Comparison of ENCODE assay signal across 19 cellular contexts in genomic region chr1:92192246-92192645, GRCh38. TPM values are rescaled to one million over a fixed set of nuclear protein-coding genes. Genes with fewer than 3 reads are reported as not detected.
DNase-seq lines count a peak whose midpoint lies in the region; ATAC-seq, FAIRE-seq and TF ChIP-seq lines count a peak whose summit lies in the region.
"Had no signal": no experiment of that assay in that cellular context is flagged by ENCODE, and none has a peak within 500 bp of the region (broad histone marks: within the 10 kb centered on the region; RNA-seq: fewer than 3 reads in every experiment).

No MANE protein-coding gene starts in this region.

- H3K9ac ChIP-seq in K562 (ENCODE audit: insufficient read depth in 1 of 2, low read depth in 2 of 2, low read length in 2 of 2) (no peak overlapping the region; a peak in 1 of 4 replicates), neuronal stem cell (ENCODE audit: low read depth, low read length, poor library complexity) (no peak overlapping the region)
- H3K9ac ChIP-seq: BLaER1 had no signal

- H3K27ac ChIP-seq in K562 (ENCODE audit: extremely low read depth, low read depth, low read length) (no peak overlapping the region), neuronal stem cell (replicated peaks; ENCODE audit: low read length) (no peak overlapping the region)
- no peak overlapping the region for H3K27ac ChIP-seq in CD4-positive, alpha-beta T cell (ENCODE audit: low read depth, low read length)
- H3K27ac ChIP-seq: 22Rv1, A549, BLaER1 had no signal

- no peaks in the 10 kb centered on the region for H3K36me3 Mint-ChIP-seq in CD4-positive, alpha-beta T cell (ENCODE audit: low read depth)
- H3K36me3 Mint-ChIP-seq: CD14-positive monocyte; CD8-positive, alpha-beta T cell had no signal

- TF ChIP-seq RAD21 in K562 (CRISPR knock-in tag; conservative IDR thresholded peaks at IDR 0.05 in 1 of 2, IDR thresholded peaks at IDR 0.05 in 1 of 2) = no peak

- no peak overlapping the region for H2BK15ac ChIP-seq in neuronal stem cell (ENCODE audit: low read length)

- no peak for TF ChIP-seq EP300 in K562 (IDR thresholded peaks at IDR 0.05; ENCODE audit: low read length)

- H3K4me3 Mint-ChIP-seq in CD4-positive, alpha-beta T cell = no peak overlapping the region
- H3K4me3 Mint-ChIP-seq: CD14-positive monocyte; CD8-positive, alpha-beta T cell had no signal

- no peak overlapping the region for H3K14ac ChIP-seq in neuronal stem cell (ENCODE audit: low read length)

- H3K4me1 Mint-ChIP-seq in CD4-positive, alpha-beta T cell (ENCODE audit: low read depth) = no peaks in the 10 kb centered on the region

- no peak overlapping the region for H3K27ac Mint-ChIP-seq in CD4-positive, alpha-beta T cell
- H3K27ac Mint-ChIP-seq: CD8-positive, alpha-beta T cell had no signal

- H2AFZ ChIP-seq in K562 (ENCODE audit: low read depth, low read length) (peak overlapping the region; percentile 8), neuronal stem cell (ENCODE audit: low read length) (peak overlapping the region; percentile 49)

- H3K18ac ChIP-seq in neuronal stem cell (ENCODE audit: low read length) = no peak overlapping the region

- no peaks in the 10 kb centered on the region for H3K36me3 ChIP-seq in K562 (ENCODE audit: control insufficient read depth, insufficient read depth, low read length)
- no peaks in the 10 kb centered on the region for H3K36me3 ChIP-seq in neuronal stem cell (replicated peaks in 1 of 2; ENCODE audit: control insufficient read depth in 2 of 2, insufficient read depth in 2 of 2, low read length in 2 of 2)
- H3K36me3 ChIP-seq: BLaER1 had no signal

- no peaks in the 10 kb centered on the region for H3K79me2 ChIP-seq in K562 (ENCODE audit: control insufficient read depth, insufficient read depth, low read length)

- H2BK120ac ChIP-seq in neuronal stem cell (ENCODE audit: low read depth, low read length) = no peak overlapping the region

- CTCF ChIA-PET in K562 (lab: Yijun Ruan, JAX; ENCODE audit: low intra/inter-chr PET ratio) = no interaction called here
- CTCF ChIA-PET in CD4-positive, alpha-beta T cell (lab: Charles Lee) = no interaction called here

- 13% methylated on average over 9 of the region's 9 CpGs for WGBS in K562 (ENCODE audit: insufficient coverage, low coverage, missing lambda C conversion rate)
- no CpG with 5 or more reads among the region's 9 CpGs for WGBS in neuronal stem cell (ENCODE audit: extremely low coverage in 2 of 2, insufficient read length in 2 of 2, insufficient replicate concordance in 1 of 2), 2 donors

- H2AK5ac ChIP-seq in neuronal stem cell (ENCODE audit: low read depth, low read length) = no peak overlapping the region

- peaks cover 4 to 19% of the 10 kb centered on the region in 2 experiments for H3K27me3 ChIP-seq in K562 (ENCODE audit: control insufficient read depth in 2 of 2, insufficient read depth in 2 of 2, low read length in 2 of 2)
- H3K27me3 ChIP-seq in neuronal stem cell (ENCODE audit: control insufficient read depth in 3 of 3, insufficient read depth in 3 of 3, low read depth in 1 of 3, low read length in 3 of 3) = no peaks in the 10 kb centered on the region
- H3K27me3 ChIP-seq in CD4-positive, alpha-beta T cell (ENCODE audit: control insufficient read depth, insufficient read depth, low read length) = no peaks in the 10 kb centered on the region
- H3K27me3 ChIP-seq: BLaER1 had no signal

- POLR2A ChIA-PET in K562 (lab: Yijun Ruan, JAX) = no interaction called here
- POLR2A ChIA-PET in CD4-positive, alpha-beta T cell (lab: Charles Lee) = no interaction called here

- no peak overlapping the region for H3K23ac ChIP-seq in neuronal stem cell (ENCODE audit: low read depth, low read length, poor library complexity)

- intact Hi-C loops in K562 (cut with micrococcal nuclease) (no loop called here), left colon (cut with DNase I, micrococcal nuclease) (no loop called here)
- intact Hi-C loops in CD4-positive, alpha-beta T cell (cut with DNase I, micrococcal nuclease) = no loop called here

- H4K8ac ChIP-seq in neuronal stem cell (ENCODE audit: low read depth, low read length) = no peak overlapping the region

- ATAC-seq in K562 (peak; percentile 31; the same call in 2 of the 3 replicates), left colon (no peak)
- no peak for ATAC-seq in CD4-positive, alpha-beta T cell (ENCODE audit: poor library complexity)
- ATAC-seq: A549; CD8-positive, alpha-beta T cell; GM12878 had no signal

- no TSS peak for BruUV-seq in K562 (replicated peaks; lab: Mats Ljungman, UMichigan)

- no peaks in the 10 kb centered on the region for H4K20me1 ChIP-seq in K562 (replicated peaks; ENCODE audit: control insufficient read depth, insufficient read depth, low read length)
- H4K20me1 ChIP-seq: BLaER1 had no signal

- no peak overlapping the region for H2BK5ac ChIP-seq in neuronal stem cell (ENCODE audit: low read length)

- peak; percentile 51 for DNase-seq in G401 (ENCODE audit: low spot score)
- DNase-seq in NCI-H82 (lab: John Stamatoyannopoulos, UW) = peak; percentile 87
- DNase-seq in K562 (ENCODE audit: extremely low read depth in 1 of 4, low spot score in 3 of 4) = no peak
- DNase-seq in neuronal stem cell (ENCODE audit: low spot score) = no peak
- no peak for DNase-seq in left colon
- DNase-seq in CD4-positive, alpha-beta T cell = no peak
- DNase-seq in NCI-H1048 (lab: John Stamatoyannopoulos, UW) = no peak
- DNase-seq: AML-193; Calu3; CD8-positive, alpha-beta T cell; DMS79 treated with DMSO at 0.1 percent for 48 hours; HCEC 1CT had no signal

- no peak for FAIRE-seq in K562 (lab: Jason Lieb, UNC)
- FAIRE-seq: A549, GM12878, H54 had no signal

- TF ChIP-seq POLR2A in K562 (conservative IDR thresholded peaks at IDR 0.05) = no peak

- no peak overlapping the region for H2BK12ac ChIP-seq in neuronal stem cell (ENCODE audit: low read length)

- H3K27me3 Mint-ChIP-seq in CD4-positive, alpha-beta T cell = no peaks in the 10 kb centered on the region

- H3K4me1 ChIP-seq in K562 (replicated peaks in 1 of 2; ENCODE audit: control insufficient read depth in 2 of 2, insufficient read depth in 2 of 2, low read length in 2 of 2) = no peaks in the 10 kb centered on the region; a peak in 1 of 5 replicates
- no peaks in the 10 kb centered on the region for H3K4me1 ChIP-seq in neuronal stem cell (ENCODE audit: control insufficient read depth in 2 of 2, insufficient read depth in 1 of 2, low read depth in 1 of 2, low read length in 2 of 2)
- H3K4me1 ChIP-seq: A549, BLaER1 had no signal

- H3K9me3 Mint-ChIP-seq in CD4-positive, alpha-beta T cell = no peaks in the 10 kb centered on the region
- H3K9me3 Mint-ChIP-seq: CD8-positive, alpha-beta T cell had no signal

- no peaks in the 10 kb centered on the region for H3K79me1 ChIP-seq in neuronal stem cell (ENCODE audit: low read depth, low read length)

- TF ChIP-seq CTCF in K562 (IDR thresholded peaks at IDR 0.05 in 2 of 3, conservative IDR thresholded peaks at IDR 0.05 in 1 of 3; ENCODE audit: insufficient read depth in 2 of 3, low read depth in 1 of 3, low read length in 3 of 3) = no peak
- no peak for TF ChIP-seq CTCF in CD4-positive, alpha-beta T cell (IDR thresholded peaks at IDR 0.05)

- no peak overlapping the region for H3K4ac ChIP-seq in neuronal stem cell (ENCODE audit: low read length)

- no peak overlapping the region for H4K91ac ChIP-seq in neuronal stem cell (ENCODE audit: low read depth, low read length, poor library complexity)

- H3K9me3 ChIP-seq in K562 (replicated peaks; ENCODE audit: control insufficient read depth, insufficient read depth, low read depth, low read length) (no peaks in the 10 kb centered on the region), neuronal stem cell (replicated peaks in 1 of 2; ENCODE audit: control insufficient read depth in 2 of 2, insufficient read depth in 1 of 2, low read depth in 1 of 2, low read length in 2 of 2) (no peaks in the 10 kb centered on the region)
- no peaks in the 10 kb centered on the region for H3K9me3 ChIP-seq in CD4-positive, alpha-beta T cell (ENCODE audit: control insufficient read depth, low read length)
- H3K9me3 ChIP-seq: A549, BLaER1 had no signal

- H3K9me1 ChIP-seq in K562 (ENCODE audit: control insufficient read depth, insufficient read depth, low read length) = no peaks in the 10 kb centered on the region

- no peak overlapping the region for H3K4me3 ChIP-seq in K562
- no peak overlapping the region for H3K4me3 ChIP-seq in neuronal stem cell (ENCODE audit: low read length in 2 of 2)
- H3K4me3 ChIP-seq: A549, BLaER1, GM12878 had no signal

- in situ Hi-C loops in G401 (cut with HindIII; ENCODE audit: low sequenced_read_pairs) (no loop called here), K562 (cut with MboI) (no loop called here)

- H3K4me2 ChIP-seq in K562 (ENCODE audit: insufficient read depth, low read length) (no peak overlapping the region), neuronal stem cell (ENCODE audit: insufficient read depth, low read length, poor library complexity, severe bottlenecking) (no peak overlapping the region)
- H3K4me2 ChIP-seq: A549, BLaER1 had no signal

TF ChIP-seq in K562, 482 proteins besides CTCF, POLR2A, EP300 and RAD21 (continues in another document):
- TF ChIP-seq RBM34 (IDR thresholded peaks at IDR 0.05; ENCODE audit: borderline replicate concordance, insufficient read depth, low read length) = no peak
- TF ChIP-seq COPS2 (conservative IDR thresholded peaks at IDR 0.05) = no peak
- no peak for TF ChIP-seq NFE2L1 (tag; IDR thresholded peaks at IDR 0.05; ENCODE audit: borderline replicate concordance, low read depth)
- TF ChIP-seq ZNF780A (CRISPR knock-in tag; IDR thresholded peaks at IDR 0.05) = no peak

RNA-seq across cellular contexts. Expression of gene C1orf146, which starts 25.5 kb away (rescaled TPM):
- not detected in 2 replicates for total RNA-seq in G401 (2014; rRNA removed; shearing (Covaris generic))
- total RNA-seq in K562 (2011; cell fraction: chromatin; rRNA removed; ENCODE audit: low replicate concordance) = not detected in 2 replicates
- not detected in 2 replicates for total RNA-seq in K562 (2011; cell fraction: nucleolus; rRNA removed)
- not detected in 2 replicates for total RNA-seq in K562 (2011; cell fraction: nucleoplasm; rRNA removed)
- not detected in 2 replicates for total RNA-seq in K562 (2014; rRNA removed)
- not detected in 2 replicates for total RNA-seq in K562 (2014; rRNA removed; fragmentation: Illumina TruSeq; extraction: Trizol)
- not detected in 2 replicates for total RNA-seq in K562 (2015; rRNA removed; fragmentation: Illumina TruSeq; extraction: Trizol)
- not detected in 2 replicates for total RNA-seq in K562 (2021)
- not detected in 2 replicates for polyA plus RNA-seq in K562 (2011; rRNA removed)
- not detected in 2 replicates for polyA plus RNA-seq in K562 (2011; cell fraction: cytosol; rRNA removed)
- polyA plus RNA-seq in K562 (2011; cell fraction: nucleus; rRNA removed) = not detected in 2 replicates
- 0.17 TPM in 1 of 2 replicates, not detected in the other for polyA plus RNA-seq in K562 (2012)
- polyA plus RNA-seq in K562 (2014; fragmentation: Illumina TruSeq; extraction: Trizol) = not detected in 2 replicates
- polyA plus RNA-seq in K562 (2014; fragmentation: Nextera tagmentation; extraction: Ambion mirVana) = under 1 TPM in 1 of 2 experiments, not detected in 1; 0.10 TPM
- not detected in 2 replicates for polyA plus RNA-seq in K562 (2014; rRNA removed)
- not detected in 2 replicates for polyA minus RNA-seq in K562 (2011; rRNA and poly(A)+ RNA removed)
- polyA minus RNA-seq in K562 (2011; cell fraction: cytosol; rRNA and poly(A)+ RNA removed) = not detected in 2 replicates
- not detected in 2 replicates for polyA minus RNA-seq in K562 (2011; cell fraction: nucleus; rRNA and poly(A)+ RNA removed)
- polyA plus RNA-seq in neuronal stem cell (2013, experiment 1 of 2) = not detected
- not detected for polyA plus RNA-seq in neuronal stem cell (2013, experiment 2 of 2)
- not detected for total RNA-seq in left colon
- not detected for total RNA-seq in CD4-positive, alpha-beta T cell
- total RNA-seq: Calu3; CD8-positive, alpha-beta T cell; GM12878; HT-29 had no signal
- polyA plus RNA-seq: A549, CD14-positive monocyte, GM12878 had no signal

Comparison
In these comparisons a context has a peak if more than half of its experiments do, and no peak if none do; other contexts are left out.
1. DNase-seq: peak in G401 (single experiment) and NCI-H82 (single experiment); none in K562 (0 of 4), neuronal stem cell (single experiment), left colon (0 of 2), CD4-positive, alpha-beta T cell (0 of 10) and NCI-H1048 (single experiment).